ENCODE assay signal across 29 cellular contexts in the genomic region with DNA sequence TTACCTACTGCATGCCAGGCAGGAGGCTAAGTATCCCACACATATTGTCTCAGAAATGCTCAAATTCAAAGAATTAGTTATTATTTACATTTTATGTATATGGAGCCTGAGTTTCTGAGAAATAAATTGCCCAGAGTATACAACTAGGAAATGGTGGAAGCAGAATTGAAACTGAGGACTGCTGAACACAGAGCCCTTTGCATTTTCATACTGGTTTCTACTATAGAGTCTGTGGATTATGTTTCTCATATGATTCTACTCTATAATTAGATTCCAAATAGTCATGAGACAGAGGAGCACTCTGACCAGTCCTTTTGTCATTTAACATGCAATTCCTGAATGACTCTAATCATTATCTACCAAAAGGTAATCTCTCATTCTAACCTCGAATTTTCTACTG.
DNase-seq lines count a peak whose midpoint lies in the region; ATAC-seq, FAIRE-seq and TF ChIP-seq lines count a peak whose summit lies in the region.
"Had no signal": no experiment of that assay in that cellular context is flagged by ENCODE, and none has a peak within 500 bp of the region (broad histone marks: within the 10 kb centered on the region; RNA-seq: fewer than 3 reads in every experiment).

No MANE protein-coding gene starts in this region.

- H3K4me3 ChIP-seq in upper lobe of left lung, result no peak overlapping the region
- H3K4me3 ChIP-seq: dorsolateral prefrontal cortex, esophagus muscularis mucosa, ovary, Peyer's patch, skin epidermis, testis had no signal

- WGBS in upper lobe of left lung, 2 donors, result 48 to 51% methylated on average over 1 of the region's 1 CpG

- no peaks in the 10 kb centered on the region for H3K9me3 ChIP-seq in upper lobe of left lung
- H3K9me3 ChIP-seq: esophagus muscularis mucosa, ovary, Peyer's patch, testis had no signal

- FAIRE-seq in GM12891 (lab: Jason Lieb, UNC), result no peak
- FAIRE-seq: keratinocyte had no signal

- DNase-seq in GM12891 (ENCODE audit: insufficient read length, low spot score), result no peak
- DNase-seq in upper lobe of left lung, result no peak
- no peak for DNase-seq in AG08395 (ENCODE audit: low spot score)
- DNase-seq: activated CD4-positive, alpha-beta T cell treated with anti-CD3 and anti-CD28 coated beads for 4 hours; CD4-positive, alpha-beta memory T cell; dorsolateral prefrontal cortex; foreskin fibroblast; H9; IMR-90; left ventricle myocardium superior; mesendoderm; NCI-H146; NCI-H226; NCI-H69; ovary; Peyer's patch; retina; SHP77; T-helper 9 cell; testis had no signal

- H3K27ac ChIP-seq in upper lobe of left lung, result no peak overlapping the region
- H3K27ac ChIP-seq: dorsolateral prefrontal cortex, esophagus muscularis mucosa, ovary, Peyer's patch, skin epidermis, testis, VCaP had no signal

- H3K27me3 ChIP-seq in upper lobe of left lung, result no peaks in the 10 kb centered on the region
- H3K27me3 ChIP-seq: dorsolateral prefrontal cortex, esophagus muscularis mucosa, ovary, Peyer's patch, testis had no signal

- peak; percentile 64 for ATAC-seq in GM19372 (IDR thresholded peaks at IDR 0.05; ENCODE audit: low read depth, unreplicated experiment)
- peak; percentile 70 for ATAC-seq in HG02938 (IDR thresholded peaks at IDR 0.05; ENCODE audit: unreplicated experiment)
- ATAC-seq in HG03521 (IDR thresholded peaks at IDR 0.05; ENCODE audit: unreplicated experiment), result peak; percentile 50
- no peak for ATAC-seq in GM18873 (IDR thresholded peaks at IDR 0.05; ENCODE audit: low FRiP score, unreplicated experiment)
- no peak for ATAC-seq in upper lobe of left lung (ENCODE audit: low FRiP score in 2 of 2)
- ATAC-seq in GM18498 (IDR thresholded peaks at IDR 0.05; ENCODE audit: unreplicated experiment), result no peak
- ATAC-seq: left ventricle myocardium superior had no signal

- no peak for TF ChIP-seq CTCF in upper lobe of left lung (IDR thresholded peaks at IDR 0.05)

- no peaks in the 10 kb centered on the region for H3K4me1 ChIP-seq in upper lobe of left lung
- H3K4me1 ChIP-seq: esophagus muscularis mucosa, Peyer's patch, testis had no signal

- TF ChIP-seq EP300 in upper lobe of left lung (IDR thresholded peaks at IDR 0.05), result no peak

- H3K36me3 ChIP-seq in upper lobe of left lung, result no peaks in the 10 kb centered on the region
- H3K36me3 ChIP-seq: esophagus muscularis mucosa, ovary, Peyer's patch had no signal

- TF ChIP-seq POLR2A in GM12891 (IDR thresholded peaks at IDR 0.05; ENCODE audit: low read depth, low read length), result no peak
- TF ChIP-seq POLR2A in upper lobe of left lung (IDR thresholded peaks at IDR 0.05), result no peak

TF ChIP-seq in GM12891, 5 proteins besides CTCF, POLR2A, EP300 and RAD21:
- TF ChIP-seq SPI1 (IDR thresholded peaks at IDR 0.05; ENCODE audit: low read depth, low read length) (peak; percentile 56; the same call in 1 of the 2 replicates), POU2F2 (IDR thresholded peaks at IDR 0.05; ENCODE audit: low read depth, low read length) (no peak), POLR2AphosphoS5 (IDR thresholded peaks at IDR 0.05; ENCODE audit: low read depth, low read length) (no peak), TAF1 (IDR thresholded peaks at IDR 0.05; ENCODE audit: low read depth, low read length) (no peak), PAX5 (IDR thresholded peaks at IDR 0.05; ENCODE audit: insufficient read depth, low read length, severe bottlenecking) (no peak)

Comparison
In these comparisons a context has a peak if more than half of its experiments do, and no peak if none do; other contexts are left out.
1. ATAC-seq: peak in GM19372 (single experiment), HG02938 (single experiment) and HG03521 (single experiment); none in GM18873 (single experiment), upper lobe of left lung (0 of 2) and GM18498 (single experiment).